ENCODE assay signal across 14 cellular contexts in the genomic region with DNA sequence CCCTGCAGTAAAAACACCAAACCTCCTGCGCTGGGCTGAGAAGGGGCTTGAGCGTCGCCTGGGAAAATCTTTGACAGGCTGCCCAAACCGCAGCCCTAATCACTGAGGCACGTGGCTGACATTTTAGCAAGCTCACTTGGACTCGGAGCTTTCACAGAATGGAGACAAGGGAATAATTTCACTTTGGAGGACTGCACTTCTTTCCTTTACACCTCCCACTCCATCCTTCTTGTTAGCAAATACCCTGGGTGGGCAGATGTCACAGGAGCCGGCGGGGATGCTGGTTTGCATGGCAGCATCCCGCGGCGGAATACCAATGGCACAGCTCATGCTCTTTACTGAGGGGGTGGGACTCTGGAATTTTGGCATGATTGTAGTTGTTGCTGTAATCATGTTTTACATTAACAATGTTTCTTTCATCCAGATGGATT.
DNase-seq lines count a peak whose midpoint lies in the region; ATAC-seq and TF ChIP-seq lines count a peak whose summit lies in the region.
"Had no signal": no experiment of that assay in that cellular context is flagged by ENCODE, and none has a peak within 500 bp of the region (broad histone marks: within the 10 kb centered on the region; RNA-seq: fewer than 3 reads in every experiment).

No MANE protein-coding gene starts in this region.

- H3K27me3 ChIP-seq in rectal smooth muscle tissue (ENCODE audit: control insufficient read depth, insufficient read depth, low read length): no peaks in the 10 kb centered on the region

- no peak for ATAC-seq in GM19452 (IDR thresholded peaks at IDR 0.05; ENCODE audit: unreplicated experiment)
- ATAC-seq: activated naive CD4-positive, alpha-beta T cell treated with anti-CD3 and anti-CD28 coated beads, Interleukin-2, amount 50 U/mL, for 72 hours; HCT116; T-cell had no signal

- H3K4me1 ChIP-seq in rectal smooth muscle tissue (ENCODE audit: control insufficient read depth, insufficient read depth, low read length): peaks cover 41% of the 10 kb centered on the region
- H3K4me1 ChIP-seq: parathyroid adenoma had no signal

- H3K4me3 ChIP-seq in fibroblast of villous mesenchyme (ENCODE audit: low read depth, low read length) (no peak overlapping the region), rectal smooth muscle tissue (ENCODE audit: low read length) (no peak overlapping the region)

- no peaks in the 10 kb centered on the region for H3K36me3 ChIP-seq in rectal smooth muscle tissue (ENCODE audit: control insufficient read depth, insufficient read depth, low read length)

- peak overlapping the region; percentile 58 for H3K27ac ChIP-seq in rectal smooth muscle tissue (ENCODE audit: low read depth, low read length)
- H3K27ac ChIP-seq: parathyroid adenoma had no signal

- DNase-seq in AG08396 (ENCODE audit: low spot score): peak; percentile 81
- peak; percentile 41 for DNase-seq in T1000 (lab: John Stamatoyannopoulos, UW)
- peak; percentile 42 for DNase-seq in fibroblast of villous mesenchyme (ENCODE audit: low read depth)
- DNase-seq in T-helper 9 cell: no peak
- DNase-seq in NCI-H2227 treated with DMSO at 0.1 percent for 48 hours (lab: John Stamatoyannopoulos, UW): no peak
- no peak for DNase-seq in NCI-H1436 (lab: John Stamatoyannopoulos, UW)
- DNase-seq: activated CD4-positive, alpha-beta memory T cell treated with anti-CD3 and anti-CD28 coated beads for 36 hours; NCI-H510A; T-cell had no signal

- no peak overlapping the region for H3K9ac ChIP-seq in rectal smooth muscle tissue (ENCODE audit: low read length)
- H3K9ac ChIP-seq: parathyroid adenoma had no signal

- no peak for TF ChIP-seq CTCF in fibroblast of villous mesenchyme (IDR thresholded peaks at IDR 0.05; ENCODE audit: insufficient read depth, low read depth, low read length)

Comparison
In these comparisons a context has a peak if more than half of its experiments do, and no peak if none do; other contexts are left out.
1. DNase-seq: peak in AG08396 (single experiment), T1000 (single experiment) and fibroblast of villous mesenchyme (single experiment); none in T-helper 9 cell (single experiment), NCI-H2227 treated with DMSO at 0.1 percent for 48 hours (single experiment) and NCI-H1436 (single experiment).